10 cellular contexts compared by ENCODE assay signal in the genomic region with DNA sequence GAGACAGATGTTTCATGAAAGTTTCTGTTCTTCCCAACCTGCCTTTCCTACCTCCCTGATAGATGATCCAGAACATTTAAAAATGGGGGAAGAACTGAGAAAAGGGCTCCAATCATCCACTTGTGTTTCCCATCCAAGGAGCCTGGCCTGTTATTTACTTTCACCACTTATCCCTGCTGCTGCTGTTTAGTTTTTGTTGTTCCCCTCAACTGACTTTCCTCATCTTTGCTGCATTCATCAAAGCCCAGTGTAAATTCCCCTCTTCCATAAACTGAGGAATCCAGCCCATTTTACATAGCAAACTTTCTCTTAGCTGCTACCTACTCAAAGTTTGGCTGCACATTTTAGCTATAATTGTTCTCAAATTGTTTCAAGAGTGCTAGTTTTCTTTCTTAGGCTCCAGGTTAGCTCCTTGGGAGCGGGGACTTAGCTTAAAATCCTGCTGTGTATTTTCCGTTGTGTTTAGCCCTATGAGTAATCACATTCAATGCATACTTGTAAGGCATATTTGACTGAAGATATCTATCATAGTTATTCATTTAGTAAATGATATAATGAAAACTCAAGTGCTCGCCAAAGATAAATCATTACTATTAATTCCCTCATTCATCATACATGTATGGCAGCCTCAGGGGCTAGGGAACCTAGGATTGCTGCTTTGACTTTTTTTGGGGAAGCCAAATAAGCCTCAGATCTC. TPM values are rescaled to one million over a fixed set of nuclear protein-coding genes. Genes with fewer than 3 reads are reported as not detected.
DNase-seq lines count a peak whose midpoint lies in the region; ATAC-seq, FAIRE-seq and TF ChIP-seq lines count a peak whose summit lies in the region.
"Had no signal": no experiment of that assay in that cellular context is flagged by ENCODE, and none has a peak within 500 bp of the region (broad histone marks: within the 10 kb centered on the region; RNA-seq: fewer than 3 reads in every experiment).

No MANE protein-coding gene starts in this region.

- no peaks in the 10 kb centered on the region for H3K9me3 Mint-ChIP-seq in activated CD8-positive, alpha-beta T cell treated with anti-CD3 and anti-CD28 coated beads for 36 hours
- H3K9me3 Mint-ChIP-seq in activated T-helper 2 cell treated with anti-CD3 and anti-CD28 coated beads, Interferon-gamma antibody, Interleukin-2, Interleukin-4, amounts not matched to agents 10 μg/mL and 5 μg/mL and 100 μg/mL, durations not matched to agents 14 hours and 24 hours and 36 hours = no peaks in the 10 kb centered on the region
- H3K9me3 Mint-ChIP-seq: activated CD4-positive, alpha-beta memory T cell treated with anti-CD3 and anti-CD28 coated beads, Interleukin-2, amount 10 ng/mL, durations not matched to agents 7 days and 5 days had no signal

- TF ChIP-seq POLR2A in thyroid gland (IDR thresholded peaks at IDR 0.05) = no peak

- no peak for TF ChIP-seq CTCF in thyroid gland (IDR thresholded peaks at IDR 0.05)
- no peak for TF ChIP-seq CTCF in activated CD8-positive, alpha-beta T cell treated with anti-CD3 and anti-CD28 coated beads for 36 hours (IDR thresholded peaks at IDR 0.05)

- H3K4me1 Mint-ChIP-seq in activated CD8-positive, alpha-beta T cell treated with anti-CD3 and anti-CD28 coated beads for 36 hours (ENCODE audit: low read depth) = peaks cover 14% of the 10 kb centered on the region
- H3K4me1 Mint-ChIP-seq in activated T-helper 2 cell treated with anti-CD3 and anti-CD28 coated beads, Interferon-gamma antibody, Interleukin-2, Interleukin-4, amounts not matched to agents 10 μg/mL and 5 μg/mL and 100 μg/mL, durations not matched to agents 14 hours and 24 hours and 36 hours (ENCODE audit: low read depth) = peaks cover 14% of the 10 kb centered on the region

- H3K27me3 Mint-ChIP-seq in activated CD8-positive, alpha-beta T cell treated with anti-CD3 and anti-CD28 coated beads for 36 hours = peaks cover 39% of the 10 kb centered on the region
- H3K27me3 Mint-ChIP-seq in activated T-helper 2 cell treated with anti-CD3 and anti-CD28 coated beads, Interferon-gamma antibody, Interleukin-2, Interleukin-4, amounts not matched to agents 10 μg/mL and 5 μg/mL and 100 μg/mL, durations not matched to agents 14 hours and 24 hours and 36 hours (ENCODE audit: low read depth) = peaks cover 48% of the 10 kb centered on the region

- no peaks in the 10 kb centered on the region for H3K36me3 Mint-ChIP-seq in activated CD8-positive, alpha-beta T cell treated with anti-CD3 and anti-CD28 coated beads for 36 hours (ENCODE audit: low read depth)
- H3K36me3 Mint-ChIP-seq in activated T-helper 2 cell treated with anti-CD3 and anti-CD28 coated beads, Interferon-gamma antibody, Interleukin-2, Interleukin-4, amounts not matched to agents 10 μg/mL and 5 μg/mL and 100 μg/mL, durations not matched to agents 14 hours and 24 hours and 36 hours (ENCODE audit: low read depth) = no peaks in the 10 kb centered on the region

- H3K4me1 ChIP-seq in iPS-15b (ENCODE audit: control insufficient read depth, insufficient read depth, low read length) (peaks cover 12% of the 10 kb centered on the region), thyroid gland (peaks cover 15 to 18% of the 10 kb centered on the region in 2 donors)

- no peak overlapping the region for H3K27ac Mint-ChIP-seq in activated CD8-positive, alpha-beta T cell treated with anti-CD3 and anti-CD28 coated beads for 36 hours
- H3K27ac Mint-ChIP-seq in activated T-helper 2 cell treated with anti-CD3 and anti-CD28 coated beads, Interferon-gamma antibody, Interleukin-2, Interleukin-4, amounts not matched to agents 10 μg/mL and 5 μg/mL and 100 μg/mL, durations not matched to agents 14 hours and 24 hours and 36 hours = no peak overlapping the region
- H3K27ac Mint-ChIP-seq: activated CD4-positive, alpha-beta memory T cell treated with anti-CD3 and anti-CD28 coated beads, Interleukin-2, amount 10 ng/mL, durations not matched to agents 7 days and 5 days had no signal

- H3K36me3 ChIP-seq in iPS-15b (ENCODE audit: control insufficient read depth, insufficient read depth, low read length) (no peaks in the 10 kb centered on the region), thyroid gland (no peaks in the 10 kb centered on the region)

- intact Hi-C loops in thyroid gland (cut with DNase I) = no loop called here
- intact Hi-C loops in activated CD8-positive, alpha-beta T cell treated with anti-CD3 and anti-CD28 coated beads for 36 hours (cut with micrococcal nuclease) = no loop called here
- intact Hi-C loops in activated T-helper 2 cell treated with anti-CD3 and anti-CD28 coated beads, Interferon-gamma antibody, Interleukin-2, Interleukin-4, amounts not matched to agents 10 μg/mL and 5 μg/mL and 100 μg/mL, durations not matched to agents 14 hours and 24 hours and 36 hours (cut with micrococcal nuclease) = no loop called here

- POLR2A ChIA-PET in activated CD8-positive, alpha-beta T cell treated with anti-CD3 and anti-CD28 coated beads for 36 hours (lab: Charles Lee) = interaction anchor here (0.8 kb wide), 1 partner anchor 23 kb away, joined by 3 read pairs; no protein-coding TSS in a partner anchor

- no peaks in the 10 kb centered on the region for H3K27me3 ChIP-seq in iPS-15b (ENCODE audit: control insufficient read depth, insufficient read depth, low read length)
- no peaks in the 10 kb centered on the region for H3K27me3 ChIP-seq in thyroid gland

- FAIRE-seq in HTR-8/SVneo (lab: Jason Lieb, UNC) = no peak
- FAIRE-seq: colon had no signal

- peak overlapping the region; percentile 70 to 89 (median 80) for H3K27ac ChIP-seq in thyroid gland

- H3K9me3 ChIP-seq in iPS-15b (ENCODE audit: control insufficient read depth, insufficient read depth, low read length) (no peaks in the 10 kb centered on the region), thyroid gland (no peaks in the 10 kb centered on the region)

- peak; percentile 10 for DNase-seq in HTR-8/SVneo (ENCODE audit: insufficient read length, low spot score)
- DNase-seq in amniotic epithelial cell (ENCODE audit: low read depth) = peak; percentile 19
- DNase-seq in thyroid gland = no peak
- no peak for DNase-seq in NCI-H2029 (lab: John Stamatoyannopoulos, UW)
- no peak for DNase-seq in activated CD8-positive, alpha-beta T cell treated with anti-CD3 and anti-CD28 coated beads for 36 hours
- DNase-seq in activated T-helper 2 cell treated with anti-CD3 and anti-CD28 coated beads, Interferon-gamma antibody, Interleukin-2, Interleukin-4, amounts not matched to agents 10 μg/mL and 5 μg/mL and 100 μg/mL, durations not matched to agents 14 hours and 24 hours and 36 hours (ENCODE audit: low spot score) = no peak
- DNase-seq: activated CD4-positive, alpha-beta memory T cell treated with anti-CD3 and anti-CD28 coated beads, Interleukin-2, amount 10 ng/mL, durations not matched to agents 7 days and 5 days had no signal

- H3K9ac ChIP-seq in iPS-15b (ENCODE audit: low read depth, low read length) = no peak overlapping the region

- CTCF ChIA-PET in activated CD8-positive, alpha-beta T cell treated with anti-CD3 and anti-CD28 coated beads for 36 hours (lab: Charles Lee) = no interaction called here

- ATAC-seq in activated CD8-positive, alpha-beta T cell treated with anti-CD3 and anti-CD28 coated beads for 36 hours = no peak

- WGBS in thyroid gland, 2 donors = 56 to 58% methylated on average over 3 of the region's 3 CpGs

- H3K4me3 Mint-ChIP-seq in activated CD8-positive, alpha-beta T cell treated with anti-CD3 and anti-CD28 coated beads for 36 hours = no peak overlapping the region
- H3K4me3 Mint-ChIP-seq in activated T-helper 2 cell treated with anti-CD3 and anti-CD28 coated beads, Interferon-gamma antibody, Interleukin-2, Interleukin-4, amounts not matched to agents 10 μg/mL and 5 μg/mL and 100 μg/mL, durations not matched to agents 14 hours and 24 hours and 36 hours (ENCODE audit: low read depth) = no peak overlapping the region

- H3K4me3 ChIP-seq in iPS-15b (ENCODE audit: low read depth, low read length) (peak overlapping the region; percentile 97), thyroid gland (replicated peaks in 1 of 3) (no peak overlapping the region)

RNA-seq across cellular contexts. Expression of a gene that starts 1.4 kb away (rescaled TPM):
- total RNA-seq in thyroid gland = 10 to 100 TPM; 49.7 to 89.5 (median 64.0) TPM
- total RNA-seq in activated CD8-positive, alpha-beta T cell treated with anti-CD3 and anti-CD28 coated beads for 36 hours = under 1 TPM; 0.27 to 0.38 TPM
- 0.18 and 0.25 TPM in 2 replicates for total RNA-seq in activated T-helper 2 cell treated with anti-CD3 and anti-CD28 coated beads, Interferon-gamma antibody, Interleukin-2, Interleukin-4, amounts not matched to agents 10 μg/mL and 5 μg/mL and 100 μg/mL, durations not matched to agents 14 hours and 24 hours and 36 hours
- total RNA-seq: LHCN-M2 had no signal

Comparison
In these comparisons a context has a peak if more than half of its experiments do, and no peak if none do; other contexts are left out.
1. DNase-seq: peak in HTR-8/SVneo (single experiment) and amniotic epithelial cell (single experiment); none in thyroid gland (0 of 2), NCI-H2029 (single experiment), activated CD8-positive, alpha-beta T cell treated with anti-CD3 and anti-CD28 coated beads for 36 hours (single experiment) and activated T-helper 2 cell treated with anti-CD3 and anti-CD28 coated beads, Interferon-gamma antibody, Interleukin-2, Interleukin-4, amounts not matched to agents 10 μg/mL and 5 μg/mL and 100 μg/mL, durations not matched to agents 14 hours and 24 hours and 36 hours (single experiment).
2. RNA of a gene that starts 1.4 kb away (total RNA-seq): 49.7 to 89.5 TPM in thyroid gland; 0.27 to 0.38 TPM in activated CD8-positive, alpha-beta T cell treated with anti-CD3 and anti-CD28 coated beads for 36 hours and 0.18 to 0.25 TPM in activated T-helper 2 cell treated with anti-CD3 and anti-CD28 coated beads, Interferon-gamma antibody, Interleukin-2, Interleukin-4, amounts not matched to agents 10 μg/mL and 5 μg/mL and 100 μg/mL, durations not matched to agents 14 hours and 24 hours and 36 hours; every median in the first group is over 10 times any median in the second.